Comparison of ENCODE assay signal across 3 cellular contexts in genomic region chr7:23913016-23913415, GRCh38.
"Had no signal": no experiment of that assay in that cellular context is flagged by ENCODE, and none has a peak within 500 bp of the region (broad histone marks: within the 10 kb centered on the region; RNA-seq: fewer than 3 reads in every experiment).

No MANE protein-coding gene starts in this region.

- H3K4me3 ChIP-seq: GM12878 had no signal

- ATAC-seq: GM12878 had no signal

- DNase-seq: GDM1, GF-D8 had no signal
